ENCODE assay signal across 18 cellular contexts in the genomic region with DNA sequence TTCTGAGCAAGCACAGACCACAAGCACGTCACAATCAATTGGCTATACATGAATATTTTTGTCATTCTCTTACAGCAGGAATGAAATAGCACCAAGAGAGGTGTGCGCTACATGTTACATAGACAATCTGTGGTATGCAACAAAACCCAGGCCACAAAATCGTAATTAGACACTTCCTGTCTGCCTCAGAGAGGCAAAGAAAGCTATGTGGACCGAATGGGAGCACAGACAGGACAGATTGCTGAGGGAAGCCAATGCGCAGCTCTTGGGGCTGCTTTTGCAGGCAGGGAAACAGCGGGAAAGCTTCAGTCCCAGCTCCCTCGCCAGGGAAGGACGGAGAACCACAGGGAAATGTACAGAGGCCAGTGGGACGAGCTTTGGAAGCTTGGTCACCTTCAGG. TPM values are rescaled to one million over a fixed set of nuclear protein-coding genes. Genes with fewer than 3 reads are reported as not detected.
DNase-seq lines count a peak whose midpoint lies in the region; ATAC-seq, FAIRE-seq and TF ChIP-seq lines count a peak whose summit lies in the region.
"Had no signal": no experiment of that assay in that cellular context is flagged by ENCODE, and none has a peak within 500 bp of the region (broad histone marks: within the 10 kb centered on the region; RNA-seq: fewer than 3 reads in every experiment).

No MANE protein-coding gene starts in this region.

- no peak overlapping the region for H3K56ac ChIP-seq in mesendoderm (ENCODE audit: low read length)

- H3K9me2 ChIP-seq in GM23248 (ENCODE audit: insufficient read depth) (no peaks in the 10 kb centered on the region), PC-3 (replicated peaks; ENCODE audit: low read length) (no peaks in the 10 kb centered on the region)

- H4K5ac ChIP-seq in mesendoderm (ENCODE audit: low read length): no peak overlapping the region

- intact Hi-C loops in PC-3 (cut with micrococcal nuclease) (loop anchor here (5.0 kb wide), 1 partner anchor 104 kb away; no protein-coding TSS in a partner anchor), Caco-2 (cut with micrococcal nuclease; ENCODE audit: unreplicated experiment) (no loop called here)

- H3K4me2 ChIP-seq in GM23248 (ENCODE audit: unreplicated experiment) (no peak overlapping the region), PC-3 (ENCODE audit: low read length) (peak overlapping the region; percentile 93), mesendoderm (ENCODE audit: low read length) (no peak overlapping the region)

- TF ChIP-seq CTCF in PC-3 (conservative IDR thresholded peaks at IDR 0.05; ENCODE audit: low read depth, low read length) (no peak), choroid plexus epithelial cell (conservative IDR thresholded peaks at IDR 0.05; ENCODE audit: low read depth, low read length) (no peak), Caco-2 (IDR thresholded peaks at IDR 0.05; ENCODE audit: insufficient read depth in 1 of 2, low read depth in 1 of 2, low read length in 1 of 2, severe bottlenecking in 1 of 2, unreplicated experiment in 1 of 2) (no peak)

- H2AFZ ChIP-seq in GM23248: no peak overlapping the region
- H2AFZ ChIP-seq in PC-3 (ENCODE audit: low read length): peak overlapping the region; percentile 15; the same call in 1 of the 2 replicates

- H3K4ac ChIP-seq in mesendoderm (ENCODE audit: low read depth, low read length): no peak overlapping the region

- peak; percentile 77 for FAIRE-seq in urothelium cell line (lab: Jason Lieb, UNC)
- FAIRE-seq: TTC549 had no signal

- no peak for ATAC-seq in PC-3
- ATAC-seq: HCT116 had no signal

- H3K9me3 ChIP-seq in GM23248 (ENCODE audit: low read depth): no peaks in the 10 kb centered on the region
- H3K9me3 ChIP-seq in PC-3 (ENCODE audit: low read length): no peaks in the 10 kb centered on the region
- H3K9me3 ChIP-seq in Caco-2: no peaks in the 10 kb centered on the region

- H3K79me2 ChIP-seq in GM23248 (ENCODE audit: insufficient read depth) (no peaks in the 10 kb centered on the region), PC-3 (ENCODE audit: low read length) (no peaks in the 10 kb centered on the region), mesendoderm (ENCODE audit: control insufficient read depth, insufficient read depth, low read length) (no peaks in the 10 kb centered on the region)

- CTCF ChIA-PET in PC-3 (lab: Charles Lee) (no interaction called here), Caco-2 (lab: Charles Lee) (interaction anchor here (0.9 kb wide), 1 partner anchor 11 kb away, joined by 4 read pairs; no protein-coding TSS in a partner anchor)

- no peaks in the 10 kb centered on the region for H3K36me3 Mint-ChIP-seq in Caco-2 (ENCODE audit: insufficient read depth, unreplicated experiment)
- H3K36me3 Mint-ChIP-seq: memory B cell had no signal

- H2AK5ac ChIP-seq in mesendoderm (ENCODE audit: low read length): no peak overlapping the region

- no peak overlapping the region for H3K4me3 Mint-ChIP-seq in Caco-2 (ENCODE audit: unreplicated experiment)
- H3K4me3 Mint-ChIP-seq: memory B cell, nephron progenitor cell had no signal

- no peak for DNase-seq in GM23248
- DNase-seq in PC-3: peak; percentile 5
- DNase-seq in choroid plexus epithelial cell (ENCODE audit: low read depth): peak; percentile 67
- peak; percentile 44 for DNase-seq in urothelium cell line (ENCODE audit: low spot score)
- DNase-seq in mesendoderm: no peak
- no peak for DNase-seq in Caco-2
- DNase-seq in COLO668 (lab: John Stamatoyannopoulos, UW; ENCODE audit: unreplicated experiment): no peak
- DNase-seq: activated CD4-positive, alpha-beta T cell treated with anti-CD3 and anti-CD28 coated beads for 4 hours; hippocampal formation; NCI-H1092 treated with DMSO at 0.1 percent for 48 hours; NCI-H2107; NCI-H526; nephron progenitor cell; stimulated activated CD8-positive, alpha-beta memory T cell treated with anti-CD3 and anti-CD28 coated beads, Interleukin-4, amount 100 ng/mL, for 48 hours; substantia nigra had no signal

- no peak overlapping the region for H3K18ac ChIP-seq in mesendoderm (ENCODE audit: low read length)

- no TSS peak for BruUV-seq in PC-3 (replicated peaks; lab: Mats Ljungman, UMichigan)
- BruUV-seq in Caco-2 (replicated peaks; lab: Mats Ljungman, UMichigan): no TSS peak

- POLR2A ChIA-PET in PC-3 (lab: Charles Lee; ENCODE audit: unreplicated experiment): interaction anchor here (0.6 kb wide), 1 partner anchor 196 kb away, joined by 3 read pairs; no protein-coding TSS in a partner anchor
- POLR2A ChIA-PET in Caco-2 (lab: Charles Lee): no interaction called here

- H3K79me1 ChIP-seq in mesendoderm (ENCODE audit: low read length): no peaks in the 10 kb centered on the region

- no peaks in the 10 kb centered on the region for H3K4me1 Mint-ChIP-seq in Caco-2 (ENCODE audit: low read depth, unreplicated experiment)

- H3K27ac ChIP-seq in GM23248: peak overlapping the region; percentile 98; the same call in 1 of the 2 replicates
- peak overlapping the region; percentile 95 for H3K27ac ChIP-seq in PC-3 (ENCODE audit: low read length)
- no peak overlapping the region for H3K27ac ChIP-seq in mesendoderm (ENCODE audit: low read depth, low read length)

- H3F3A ChIP-seq in GM23248 (ENCODE audit: insufficient read depth) (peaks cover 21% of the 10 kb centered on the region), PC-3 (ENCODE audit: low read length, unreplicated experiment) (peaks cover 4% of the 10 kb centered on the region)

- no peak overlapping the region for H4K8ac ChIP-seq in mesendoderm (ENCODE audit: low read depth, low read length)

- H3K36me3 ChIP-seq in GM23248 (ENCODE audit: low read depth): no peaks in the 10 kb centered on the region
- H3K36me3 ChIP-seq in PC-3 (ENCODE audit: low read depth, low read length): no peaks in the 10 kb centered on the region
- H3K36me3 ChIP-seq in mesendoderm (ENCODE audit: control insufficient read depth, insufficient read depth, low read length): no peaks in the 10 kb centered on the region
- H3K36me3 ChIP-seq in Caco-2 (ENCODE audit: control insufficient read depth, insufficient read depth, low read length): no peaks in the 10 kb centered on the region

- no peak overlapping the region for H3K23ac ChIP-seq in mesendoderm (ENCODE audit: low read length)

- 83 to 84% methylated on average over 9 of the region's 9 CpGs for WGBS in GM23248 (ENCODE audit: low coverage in 1 of 2, low lambda C conversion rate in 2 of 2, missing lambda C conversion rate in 2 of 2), 2 experiments
- no CpG with 5 or more reads among the region's 9 CpGs for WGBS in mesendoderm (ENCODE audit: extremely low coverage, insufficient coverage, low lambda C conversion rate)

- H3K27me3 ChIP-seq in GM23248 (replicated peaks; ENCODE audit: insufficient read depth): no peaks in the 10 kb centered on the region
- H3K27me3 ChIP-seq in PC-3 (ENCODE audit: low read length): no peaks in the 10 kb centered on the region
- H3K27me3 ChIP-seq in mesendoderm (ENCODE audit: insufficient read depth, low read length, poor library complexity): no peaks in the 10 kb centered on the region
- no peaks in the 10 kb centered on the region for H3K27me3 ChIP-seq in Caco-2 (replicated peaks; ENCODE audit: control insufficient read depth, insufficient read depth, low read length)

- H3K9ac ChIP-seq in GM23248 (no peak overlapping the region), PC-3 (ENCODE audit: low read length) (no peak overlapping the region; the same call in 1 of the 2 replicates), mesendoderm (ENCODE audit: low read length) (no peak overlapping the region)

- in situ Hi-C loops in GM23248 (cut with MboI): no loop called here

- H4K20me1 ChIP-seq in GM23248 (ENCODE audit: insufficient read depth) (no peaks in the 10 kb centered on the region), PC-3 (ENCODE audit: low read length) (no peaks in the 10 kb centered on the region)

- no peak overlapping the region for H2BK15ac ChIP-seq in mesendoderm (replicated peaks; ENCODE audit: low read depth)

- H3K27me3 Mint-ChIP-seq in Caco-2 (ENCODE audit: insufficient read depth, unreplicated experiment): no peaks in the 10 kb centered on the region

- H2BK5ac ChIP-seq in mesendoderm (ENCODE audit: low read length): no peak overlapping the region

- no peak overlapping the region for H2BK120ac ChIP-seq in mesendoderm (ENCODE audit: low read depth, low read length)

- no peak overlapping the region for H3K27ac Mint-ChIP-seq in Caco-2 (ENCODE audit: unreplicated experiment)
- H3K27ac Mint-ChIP-seq: memory B cell, nephron progenitor cell had no signal

- H3K4me1 ChIP-seq in GM23248 (ENCODE audit: insufficient read depth) (peaks cover 25% of the 10 kb centered on the region), PC-3 (ENCODE audit: insufficient read depth, low read length) (peaks cover 32% of the 10 kb centered on the region), mesendoderm (ENCODE audit: control insufficient read depth, low read depth, low read length) (no peaks in the 10 kb centered on the region), Caco-2 (no peaks in the 10 kb centered on the region)

- no peak overlapping the region for H3K4me3 ChIP-seq in GM23248
- peak overlapping the region; percentile 67; the same call in 1 of the 2 replicates for H3K4me3 ChIP-seq in PC-3 (ENCODE audit: low read length)
- H3K4me3 ChIP-seq in choroid plexus epithelial cell (ENCODE audit: low read depth, low read length): no peak overlapping the region
- H3K4me3 ChIP-seq in mesendoderm (ENCODE audit: low read length): no peak overlapping the region
- no peak overlapping the region for H3K4me3 ChIP-seq in Caco-2 (ENCODE audit: low read depth, low read length)

- no peaks in the 10 kb centered on the region for H3K9me3 Mint-ChIP-seq in Caco-2 (ENCODE audit: unreplicated experiment)
- H3K9me3 Mint-ChIP-seq: memory B cell, nephron progenitor cell had no signal

RNA-seq across cellular contexts. Expression of gene SERPINH1, which starts 40.9 kb away (rescaled TPM):
- 1,790 and 1,872 TPM in 2 replicates for total RNA-seq in GM23248 (2014; rRNA removed; shearing (Covaris generic))
- 520 and 559 TPM in 2 replicates for polyA plus RNA-seq in GM23248 (2016; fragmentation: Nextera tagmentation; extraction: Ambion mirVana)
- total RNA-seq in PC-3 (2014; rRNA removed) (117 and 121 TPM in 2 replicates), Caco-2 (2022) (481 and 528 TPM in 2 replicates)
- 398 TPM for polyA plus RNA-seq in mesendoderm (2013, experiment 1 of 2)
- 396 TPM for polyA plus RNA-seq in mesendoderm (2013, experiment 2 of 2)

Comparison
In these comparisons a context has a peak if more than half of its experiments do, and no peak if none do; other contexts are left out.
1. DNase-seq: peak in PC-3 (single experiment), choroid plexus epithelial cell (single experiment) and urothelium cell line (single experiment); none in GM23248 (single experiment), mesendoderm (single experiment), Caco-2 (0 of 2) and COLO668 (single experiment).